9 cellular contexts compared by ENCODE assay signal in the genomic region with DNA sequence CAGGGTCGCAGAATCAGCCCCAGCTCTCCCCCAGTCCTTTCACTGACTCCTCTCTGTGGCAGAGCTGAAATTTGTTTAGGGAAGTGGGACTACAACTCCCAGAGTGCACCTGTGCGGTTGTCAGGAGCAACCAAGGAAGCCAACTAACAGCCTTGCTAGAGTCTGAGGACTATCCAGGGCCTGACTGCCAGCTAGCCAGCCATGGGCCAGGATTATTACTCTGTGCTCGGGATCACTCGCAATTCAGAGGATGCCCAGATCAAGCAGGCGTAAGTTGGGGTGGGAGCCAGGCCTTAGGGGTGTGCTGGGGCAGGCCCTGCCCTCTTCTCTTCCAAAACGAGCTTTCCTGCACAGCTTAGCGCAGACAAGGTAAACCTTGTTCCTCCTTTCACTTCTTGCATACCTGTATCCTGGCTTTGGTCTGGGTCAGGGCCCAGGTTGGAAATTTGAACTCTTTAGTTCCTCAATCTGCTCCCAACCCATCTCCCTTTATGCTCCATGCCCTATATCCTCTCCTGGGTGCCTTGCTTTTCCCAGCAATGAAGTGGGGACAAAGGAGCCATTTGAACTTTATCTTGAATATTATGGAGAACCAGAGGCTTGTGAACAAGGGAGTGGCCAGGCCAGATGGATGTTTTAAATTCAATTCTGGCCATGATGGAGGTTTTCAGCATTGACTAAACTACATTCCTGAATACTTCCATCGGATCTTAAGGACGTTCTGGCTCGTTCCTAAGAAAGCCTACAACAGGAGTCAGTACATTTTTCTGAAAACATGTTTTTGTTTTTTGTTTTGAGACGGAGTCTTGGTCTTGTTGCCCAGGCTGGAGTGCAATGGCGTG. TPM values are rescaled to one million over a fixed set of nuclear protein-coding genes. Genes with fewer than 3 reads are reported as not detected.
DNase-seq lines count a peak whose midpoint lies in the region; ATAC-seq and TF ChIP-seq lines count a peak whose summit lies in the region.
"Had no signal": no experiment of that assay in that cellular context is flagged by ENCODE, and none has a peak within 500 bp of the region (broad histone marks: within the 10 kb centered on the region; RNA-seq: fewer than 3 reads in every experiment).

A gene with protein sequence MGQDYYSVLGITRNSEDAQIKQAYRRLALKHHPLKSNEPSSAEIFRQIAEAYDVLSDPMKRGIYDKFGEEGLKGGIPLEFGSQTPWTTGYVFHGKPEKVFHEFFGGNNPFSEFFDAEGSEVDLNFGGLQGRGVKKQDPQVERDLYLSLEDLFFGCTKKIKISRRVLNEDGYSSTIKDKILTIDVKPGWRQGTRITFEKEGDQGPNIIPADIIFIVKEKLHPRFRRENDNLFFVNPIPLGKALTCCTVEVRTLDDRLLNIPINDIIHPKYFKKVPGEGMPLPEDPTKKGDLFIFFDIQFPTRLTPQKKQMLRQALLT (plus strand): TSS at position 158 of the 842 bp plus-strand sequence. CDS start 44 bp downstream, at position 202.

- H4K20me1 ChIP-seq in OCI-LY3 (ENCODE audit: insufficient read depth, low read length): no peaks in the 10 kb centered on the region

- H2BK12ac ChIP-seq in trophoblast cell (ENCODE audit: low read length): no peak within 1 kb of the TSS

- no CpG with 5 or more reads among the region's 12 CpGs for WGBS in trophoblast cell (ENCODE audit: extremely low coverage, insufficient coverage, insufficient read length)

- no peak within 1 kb of the TSS for H4K91ac ChIP-seq in trophoblast cell (ENCODE audit: low read depth, low read length)

- peaks cover 0 to 6% (median 4%) of the 10 kb centered on the region in 3 donors for H3K36me3 Mint-ChIP-seq in CD8-positive, alpha-beta memory T cell
- H3K36me3 Mint-ChIP-seq in activated T-helper 2 cell treated with anti-CD3 and anti-CD28 coated beads, Interferon-gamma antibody, Interleukin-2, Interleukin-4, amounts not matched to agents 10 μg/mL and 5 μg/mL and 100 μg/mL, durations not matched to agents 14 hours and 24 hours and 36 hours (ENCODE audit: low read depth): no peaks in the 10 kb centered on the region

- H2AFZ ChIP-seq in OCI-LY3 (ENCODE audit: low read depth, low read length): no peak within 1 kb of the TSS
- H2AFZ ChIP-seq in trophoblast cell (ENCODE audit: insufficient read depth, low read length, poor library complexity): no peak within 1 kb of the TSS

- no peak within 1 kb of the TSS for H3K4ac ChIP-seq in trophoblast cell (ENCODE audit: low read depth, low read length)

- peak; percentile 78 for DNase-seq in DMS 273 (lab: John Stamatoyannopoulos, UW; ENCODE audit: unreplicated experiment)
- DNase-seq in epithelial cell of esophagus (ENCODE audit: low read depth): peak; percentile 65
- DNase-seq in trophoblast cell: peak; percentile 71 to 85
- DNase-seq in CD8-positive, alpha-beta memory T cell: no peak
- DNase-seq in activated T-helper 2 cell treated with anti-CD3 and anti-CD28 coated beads, Interferon-gamma antibody, Interleukin-2, Interleukin-4, amounts not matched to agents 10 μg/mL and 5 μg/mL and 100 μg/mL, durations not matched to agents 14 hours and 24 hours and 36 hours (ENCODE audit: low spot score): no peak

- intact Hi-C loops in activated T-helper 2 cell treated with anti-CD3 and anti-CD28 coated beads, Interferon-gamma antibody, Interleukin-2, Interleukin-4, amounts not matched to agents 10 μg/mL and 5 μg/mL and 100 μg/mL, durations not matched to agents 14 hours and 24 hours and 36 hours (cut with micrococcal nuclease): no loop called here

- no peaks in the 10 kb centered on the region for H3K79me2 ChIP-seq in OCI-LY3 (ENCODE audit: low read length)
- no peaks in the 10 kb centered on the region for H3K79me2 ChIP-seq in trophoblast cell (ENCODE audit: control insufficient read depth, insufficient read depth, low read length, poor library complexity)

- peak within 1 kb of the TSS; percentile 17; the same call in 1 of the 2 replicates for H3K27ac ChIP-seq in OCI-LY3 (ENCODE audit: low read length)
- H3K27ac ChIP-seq in trophoblast cell (ENCODE audit: low read depth, low read length): no peak within 1 kb of the TSS
- no peak within 1 kb of the TSS for H3K27ac ChIP-seq in CD8-positive, alpha-beta memory T cell (ENCODE audit: low read depth, low read length)

- H2BK5ac ChIP-seq in trophoblast cell (ENCODE audit: low read depth, low read length, poor library complexity): no peak within 1 kb of the TSS

- ATAC-seq in GM19023 (IDR thresholded peaks at IDR 0.05; ENCODE audit: unreplicated experiment): peak; percentile 87
- ATAC-seq in HG03135 (IDR thresholded peaks at IDR 0.05; ENCODE audit: unreplicated experiment): peak; percentile 83

- H3K9me3 Mint-ChIP-seq in CD8-positive, alpha-beta memory T cell: no peaks in the 10 kb centered on the region
- H3K9me3 Mint-ChIP-seq in activated T-helper 2 cell treated with anti-CD3 and anti-CD28 coated beads, Interferon-gamma antibody, Interleukin-2, Interleukin-4, amounts not matched to agents 10 μg/mL and 5 μg/mL and 100 μg/mL, durations not matched to agents 14 hours and 24 hours and 36 hours: no peaks in the 10 kb centered on the region
- H3K9me3 Mint-ChIP-seq: central memory CD8-positive, alpha-beta T cell had no signal

- H3K9me3 ChIP-seq in OCI-LY3 (ENCODE audit: insufficient read depth, low read length): no peaks in the 10 kb centered on the region
- H3K9me3 ChIP-seq in trophoblast cell (ENCODE audit: insufficient read depth, low read depth, low read length): peaks cover 6% of the 10 kb centered on the region
- H3K9me3 ChIP-seq in CD8-positive, alpha-beta memory T cell (ENCODE audit: low read length): no peaks in the 10 kb centered on the region

- no peak within 1 kb of the TSS for H3K14ac ChIP-seq in trophoblast cell (ENCODE audit: low read length)

- no peak within 1 kb of the TSS for H3K23ac ChIP-seq in trophoblast cell (ENCODE audit: low read length)

- H3K4me1 Mint-ChIP-seq in CD8-positive, alpha-beta memory T cell: no peaks in the 10 kb centered on the region
- peaks cover under 1% of the 10 kb centered on the region for H3K4me1 Mint-ChIP-seq in activated T-helper 2 cell treated with anti-CD3 and anti-CD28 coated beads, Interferon-gamma antibody, Interleukin-2, Interleukin-4, amounts not matched to agents 10 μg/mL and 5 μg/mL and 100 μg/mL, durations not matched to agents 14 hours and 24 hours and 36 hours (ENCODE audit: low read depth)
- H3K4me1 Mint-ChIP-seq: central memory CD8-positive, alpha-beta T cell had no signal

- no peaks in the 10 kb centered on the region for H3K79me1 ChIP-seq in trophoblast cell (ENCODE audit: low read length)

- H3K36me3 ChIP-seq in OCI-LY3 (replicated peaks; ENCODE audit: low read depth, low read length) (no peaks in the 10 kb centered on the region), trophoblast cell (ENCODE audit: control insufficient read depth in 1 of 2, insufficient read depth in 2 of 2, low read length in 2 of 2) (peaks cover 6 to 8% of the 10 kb centered on the region in 2 experiments)
- no peaks in the 10 kb centered on the region for H3K36me3 ChIP-seq in CD8-positive, alpha-beta memory T cell (ENCODE audit: insufficient read depth, low read length)

- H2BK120ac ChIP-seq in trophoblast cell (ENCODE audit: insufficient read depth, low read length, poor library complexity): no peak within 1 kb of the TSS

- H3K4me1 ChIP-seq in OCI-LY3 (ENCODE audit: low read length) (peaks cover 46% of the 10 kb centered on the region), trophoblast cell (ENCODE audit: control insufficient read depth in 1 of 2, insufficient read depth in 2 of 2, low read length in 2 of 2) (no peaks in the 10 kb centered on the region)
- no peaks in the 10 kb centered on the region for H3K4me1 ChIP-seq in CD8-positive, alpha-beta memory T cell (ENCODE audit: insufficient read depth, low read length)

- H3K27me3 ChIP-seq in OCI-LY3 (ENCODE audit: low read depth, low read length): no peaks in the 10 kb centered on the region
- H3K27me3 ChIP-seq in trophoblast cell (ENCODE audit: insufficient read depth, low read length): no peaks in the 10 kb centered on the region
- H3K27me3 ChIP-seq in CD8-positive, alpha-beta memory T cell (ENCODE audit: insufficient read depth, low read length, poor library complexity, severe bottlenecking): no peaks in the 10 kb centered on the region

- no peak within 1 kb of the TSS for H3K4me3 Mint-ChIP-seq in CD8-positive, alpha-beta memory T cell
- H3K4me3 Mint-ChIP-seq in activated T-helper 2 cell treated with anti-CD3 and anti-CD28 coated beads, Interferon-gamma antibody, Interleukin-2, Interleukin-4, amounts not matched to agents 10 μg/mL and 5 μg/mL and 100 μg/mL, durations not matched to agents 14 hours and 24 hours and 36 hours (ENCODE audit: low read depth): no peak within 1 kb of the TSS
- H3K4me3 Mint-ChIP-seq: central memory CD8-positive, alpha-beta T cell had no signal

- POLR2A ChIA-PET in CD8-positive, alpha-beta memory T cell (lab: Charles Lee): no interaction called here

- H3K18ac ChIP-seq in trophoblast cell (ENCODE audit: low read length): no peak within 1 kb of the TSS

- H4K8ac ChIP-seq in trophoblast cell (ENCODE audit: low read depth, low read length): no peak within 1 kb of the TSS

- no peak within 1 kb of the TSS for H3K9ac ChIP-seq in OCI-LY3 (ENCODE audit: low read length)
- no peak within 1 kb of the TSS for H3K9ac ChIP-seq in trophoblast cell (ENCODE audit: low read length)

- H4K12ac ChIP-seq in trophoblast cell (ENCODE audit: low read depth, low read length): no peak within 1 kb of the TSS

- TF ChIP-seq CTCF in OCI-LY3 (IDR thresholded peaks at IDR 0.05; ENCODE audit: low read depth, low read length): no peak
- no peak for TF ChIP-seq CTCF in epithelial cell of esophagus (IDR thresholded peaks at IDR 0.05; ENCODE audit: insufficient read depth, low read depth, low read length, missing control alignments)

- H2AK5ac ChIP-seq in trophoblast cell (ENCODE audit: low read length): no peak within 1 kb of the TSS

- H3K4me2 ChIP-seq in OCI-LY3 (ENCODE audit: low read length) (peak within 1 kb of the TSS; percentile 62), trophoblast cell (ENCODE audit: low read length) (no peak within 1 kb of the TSS)

- H3K27ac Mint-ChIP-seq in CD8-positive, alpha-beta memory T cell: no peak within 1 kb of the TSS
- no peak within 1 kb of the TSS for H3K27ac Mint-ChIP-seq in activated T-helper 2 cell treated with anti-CD3 and anti-CD28 coated beads, Interferon-gamma antibody, Interleukin-2, Interleukin-4, amounts not matched to agents 10 μg/mL and 5 μg/mL and 100 μg/mL, durations not matched to agents 14 hours and 24 hours and 36 hours

- H3K4me3 ChIP-seq in OCI-LY3 (ENCODE audit: low read length) (peak within 1 kb of the TSS; percentile 63), epithelial cell of esophagus (ENCODE audit: low read length) (no peak within 1 kb of the TSS), trophoblast cell (ENCODE audit: low read depth, low read length) (no peak within 1 kb of the TSS)
- no peak within 1 kb of the TSS for H3K4me3 ChIP-seq in CD8-positive, alpha-beta memory T cell (ENCODE audit: low read length)

- CTCF ChIA-PET in CD8-positive, alpha-beta memory T cell (lab: Charles Lee): no interaction called here

- H3K27me3 Mint-ChIP-seq in CD8-positive, alpha-beta memory T cell: peaks cover 5 to 7% of the 10 kb centered on the region in 2 donors
- peaks cover 4% of the 10 kb centered on the region for H3K27me3 Mint-ChIP-seq in activated T-helper 2 cell treated with anti-CD3 and anti-CD28 coated beads, Interferon-gamma antibody, Interleukin-2, Interleukin-4, amounts not matched to agents 10 μg/mL and 5 μg/mL and 100 μg/mL, durations not matched to agents 14 hours and 24 hours and 36 hours (ENCODE audit: low read depth)

RNA-seq across cellular contexts. Expression of the gene that starts here (rescaled TPM):
- polyA plus RNA-seq in trophoblast cell (2013): 0.03 and 0.05 TPM in 2 replicates
- under 1 TPM; 0.31 to 0.44 TPM for total RNA-seq in CD8-positive, alpha-beta memory T cell
- not detected for polyA plus RNA-seq in CD8-positive, alpha-beta memory T cell
- total RNA-seq in activated T-helper 2 cell treated with anti-CD3 and anti-CD28 coated beads, Interferon-gamma antibody, Interleukin-2, Interleukin-4, amounts not matched to agents 10 μg/mL and 5 μg/mL and 100 μg/mL, durations not matched to agents 14 hours and 24 hours and 36 hours: 0.44 and 0.52 TPM in 2 replicates

Comparison
In these comparisons a context has a peak if more than half of its experiments do, and no peak if none do; other contexts are left out.
1. DNase-seq: peak in DMS 273 (single experiment), epithelial cell of esophagus (single experiment) and trophoblast cell (2 of 2); none in CD8-positive, alpha-beta memory T cell (0 of 5) and activated T-helper 2 cell treated with anti-CD3 and anti-CD28 coated beads, Interferon-gamma antibody, Interleukin-2, Interleukin-4, amounts not matched to agents 10 μg/mL and 5 μg/mL and 100 μg/mL, durations not matched to agents 14 hours and 24 hours and 36 hours (single experiment).